1 cellular context compared by ENCODE assay signal in genomic region chr16:52872706-52873105, GRCh38.
TF ChIP-seq lines count a peak whose summit lies in the region.

No MANE protein-coding gene starts in this region.

TF ChIP-seq in GM23338, 12 proteins besides CTCF, POLR2A, EP300 and RAD21 (continued from another document):
- TF ChIP-seq, protein P1, sequence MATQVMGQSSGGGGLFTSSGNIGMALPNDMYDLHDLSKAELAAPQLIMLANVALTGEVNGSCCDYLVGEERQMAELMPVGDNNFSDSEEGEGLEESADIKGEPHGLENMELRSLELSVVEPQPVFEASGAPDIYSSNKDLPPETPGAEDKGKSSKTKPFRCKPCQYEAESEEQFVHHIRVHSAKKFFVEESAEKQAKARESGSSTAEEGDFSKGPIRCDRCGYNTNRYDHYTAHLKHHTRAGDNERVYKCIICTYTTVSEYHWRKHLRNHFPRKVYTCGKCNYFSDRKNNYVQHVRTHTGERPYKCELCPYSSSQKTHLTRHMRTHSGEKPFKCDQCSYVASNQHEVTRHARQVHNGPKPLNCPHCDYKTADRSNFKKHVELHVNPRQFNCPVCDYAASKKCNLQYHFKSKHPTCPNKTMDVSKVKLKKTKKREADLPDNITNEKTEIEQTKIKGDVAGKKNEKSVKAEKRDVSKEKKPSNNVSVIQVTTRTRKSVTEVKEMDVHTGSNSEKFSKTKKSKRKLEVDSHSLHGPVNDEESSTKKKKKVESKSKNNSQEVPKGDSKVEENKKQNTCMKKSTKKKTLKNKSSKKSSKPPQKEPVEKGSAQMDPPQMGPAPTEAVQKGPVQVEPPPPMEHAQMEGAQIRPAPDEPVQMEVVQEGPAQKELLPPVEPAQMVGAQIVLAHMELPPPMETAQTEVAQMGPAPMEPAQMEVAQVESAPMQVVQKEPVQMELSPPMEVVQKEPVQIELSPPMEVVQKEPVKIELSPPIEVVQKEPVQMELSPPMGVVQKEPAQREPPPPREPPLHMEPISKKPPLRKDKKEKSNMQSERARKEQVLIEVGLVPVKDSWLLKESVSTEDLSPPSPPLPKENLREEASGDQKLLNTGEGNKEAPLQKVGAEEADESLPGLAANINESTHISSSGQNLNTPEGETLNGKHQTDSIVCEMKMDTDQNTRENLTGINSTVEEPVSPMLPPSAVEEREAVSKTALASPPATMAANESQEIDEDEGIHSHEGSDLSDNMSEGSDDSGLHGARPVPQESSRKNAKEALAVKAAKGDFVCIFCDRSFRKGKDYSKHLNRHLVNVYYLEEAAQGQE (IDR thresholded peaks at IDR 0.05; ENCODE audit: unreplicated experiment): no peak
- TF ChIP-seq POLR2AphosphoS5 (IDR thresholded peaks at IDR 0.05; ENCODE audit: low read depth) (no peak), ETS1 (IDR thresholded peaks at IDR 0.05) (no peak), EZH2phosphoT487 (IDR thresholded peaks at IDR 0.05; ENCODE audit: unreplicated experiment) (no peak), ZNF331 (CRISPR knock-in tag; IDR thresholded peaks at IDR 0.05; ENCODE audit: low read depth) (no peak)
